In the genomic region with DNA sequence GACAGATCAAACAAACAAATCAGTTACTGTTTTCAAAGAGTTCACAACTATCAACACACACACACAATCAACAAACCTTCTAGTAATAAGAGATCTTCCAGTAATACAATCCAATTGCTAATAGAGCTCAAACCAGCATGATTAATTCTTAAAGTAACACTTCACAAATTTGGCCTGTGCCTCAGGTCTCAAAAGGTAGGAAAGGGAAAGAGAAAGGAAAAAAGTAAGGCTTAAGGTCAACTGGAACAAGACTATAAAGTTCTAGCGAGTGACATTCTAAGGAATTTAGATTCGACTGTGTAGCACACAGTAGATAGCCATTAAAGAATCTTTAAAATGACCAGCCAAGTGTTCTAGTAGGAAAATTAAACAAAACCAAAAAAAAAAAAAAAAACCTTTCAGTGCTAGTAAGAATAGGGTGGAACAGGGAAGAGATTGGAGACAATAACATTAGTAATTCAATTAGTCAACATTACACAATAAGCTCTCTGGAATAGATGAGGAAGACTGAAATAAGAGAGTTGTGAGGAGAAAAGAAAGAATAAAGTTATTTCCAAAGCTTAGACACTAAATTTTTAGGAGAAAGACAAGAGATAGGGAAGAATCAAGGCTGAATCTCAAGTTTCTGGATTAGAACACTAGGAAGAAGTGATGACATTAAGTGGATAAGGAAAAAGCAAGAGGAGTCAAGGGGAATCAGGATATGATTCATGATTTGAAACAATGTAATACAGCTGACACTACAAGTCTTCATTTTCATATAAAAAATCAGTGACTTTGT, we compare ENCODE assay signal across 15 cellular contexts.
DNase-seq lines count a peak whose midpoint lies in the region; ATAC-seq, FAIRE-seq and TF ChIP-seq lines count a peak whose summit lies in the region.
"Had no signal": no experiment of that assay in that cellular context is flagged by ENCODE, and none has a peak within 500 bp of the region (broad histone marks: within the 10 kb centered on the region; RNA-seq: fewer than 3 reads in every experiment).

No MANE protein-coding gene starts in this region.

- H3K4me3 ChIP-seq in SK-N-SH (ENCODE audit: low read depth in 2 of 2, low read length in 1 of 2) (no peak overlapping the region), cardiac fibroblast (replicated peaks in 1 of 2; ENCODE audit: low read depth in 2 of 2, low read length in 2 of 2) (no peak overlapping the region), keratinocyte (ENCODE audit: control insufficient read depth in 2 of 3, extremely low read depth in 1 of 3, insufficient read depth in 2 of 3, low read depth in 1 of 3, low read length in 3 of 3) (peak overlapping the region in 1 of 3 experiments; percentile 13), BE2C (ENCODE audit: low read depth, low read length) (no peak overlapping the region)
- H3K4me3 ChIP-seq: MG63 had no signal

- peak; percentile 5 for FAIRE-seq in keratinocyte (lab: Jason Lieb, UNC)
- FAIRE-seq: GM18507 had no signal

- H3K9me3 ChIP-seq in SK-N-SH (no peaks in the 10 kb centered on the region), keratinocyte (ENCODE audit: control insufficient read depth, low read depth, low read length) (no peaks in the 10 kb centered on the region), BE2C (no peaks in the 10 kb centered on the region)
- H3K9me3 ChIP-seq: MG63 had no signal

- no peak for TF ChIP-seq CTCF in SK-N-SH (IDR thresholded peaks at IDR 0.05)
- TF ChIP-seq CTCF in cardiac fibroblast (IDR thresholded peaks at IDR 0.05; ENCODE audit: low read depth, low read length): no peak
- no peak for TF ChIP-seq CTCF in keratinocyte (optimal IDR thresholded peaks at IDR 0.05 in 1 of 3, IDR thresholded peaks at IDR 0.05 in 1 of 3, conservative IDR thresholded peaks at IDR 0.05 in 1 of 3; ENCODE audit: extremely low read depth in 1 of 3, insufficient read depth in 2 of 3, low read length in 3 of 3)
- TF ChIP-seq CTCF in BE2C (IDR thresholded peaks at IDR 0.05; ENCODE audit: low read depth, low read length): no peak

- H3K36me3 ChIP-seq in SK-N-SH (replicated peaks in 1 of 2; ENCODE audit: control insufficient read depth in 1 of 2, insufficient read depth in 2 of 2, low read length in 1 of 2): no peaks in the 10 kb centered on the region
- H3K36me3 ChIP-seq in keratinocyte (ENCODE audit: control insufficient read depth in 2 of 2, extremely low read depth in 1 of 2, insufficient read depth in 2 of 2, low read length in 2 of 2): no peaks in the 10 kb centered on the region
- H3K36me3 ChIP-seq in BE2C: no peaks in the 10 kb centered on the region
- H3K36me3 ChIP-seq: MG63 had no signal

- ATAC-seq in SK-N-SH treated with all-trans-retinoic acid at 6 μM for 48 hours: no peak
- ATAC-seq in left lobe of liver: no peak
- no peak for ATAC-seq in HG02678 (IDR thresholded peaks at IDR 0.05; ENCODE audit: unreplicated experiment)
- ATAC-seq in GM19395 (IDR thresholded peaks at IDR 0.05; ENCODE audit: unreplicated experiment): no peak

- peaks cover 21% of the 10 kb centered on the region for H3F3A ChIP-seq in SK-N-SH (replicated peaks; ENCODE audit: insufficient read depth)

- H3K4me2 ChIP-seq in SK-N-SH (peak overlapping the region; percentile 13; the same call in 1 of the 2 replicates), keratinocyte (ENCODE audit: control insufficient read depth, extremely low read depth, insufficient read depth, low read depth, low read length) (peak overlapping the region; percentile 82)

- H3K79me2 ChIP-seq in SK-N-SH (ENCODE audit: insufficient read depth): 0 out of 2 replicates have a peak, but pooled peaks cover 4% of the 10 kb centered on the region
- no peaks in the 10 kb centered on the region for H3K79me2 ChIP-seq in keratinocyte (ENCODE audit: control insufficient read depth, insufficient read depth, low read length)

- H3K27me3 ChIP-seq in SK-N-SH (ENCODE audit: insufficient read depth) (no peaks in the 10 kb centered on the region), keratinocyte (ENCODE audit: control insufficient read depth, extremely low read depth, insufficient read depth, low read length) (no peaks in the 10 kb centered on the region), BE2C (no peaks in the 10 kb centered on the region)
- H3K27me3 ChIP-seq: MG63 had no signal

- no peaks in the 10 kb centered on the region for H3K9me1 ChIP-seq in keratinocyte (ENCODE audit: control insufficient read depth, extremely low read depth, insufficient read depth, low read length)

- DNase-seq in SK-N-SH (no peak), cardiac fibroblast (ENCODE audit: low read depth in 2 of 2) (peak; percentile 57 to 77), keratinocyte (ENCODE audit: low read depth, low spot score) (no peak), left lobe of liver (ENCODE audit: low spot score) (no peak), BE2C (no peak)
- DNase-seq: 8988T; activated naive CD4-positive, alpha-beta T cell treated with anti-CD3 and anti-CD28 coated beads for 36 hours; caudate nucleus; COR-L47; MG63; nucleus accumbens had no signal

- H3K27ac ChIP-seq in SK-N-SH (ENCODE audit: low read depth in 2 of 2, low read length in 1 of 2) (peak overlapping the region in 1 of 2 experiments; percentile 44; a peak in 2 of 4 replicates), keratinocyte (ENCODE audit: control insufficient read depth, insufficient read depth, low read length) (peak overlapping the region; percentile 81)

- dilution Hi-C loops in keratinocyte (cut with MboI; ENCODE audit: extremely low pct_ligation_motif_present, low sequenced_read_pairs): no loop called here

- TF ChIP-seq RAD21 in SK-N-SH (IDR thresholded peaks at IDR 0.05; ENCODE audit: low read length): no peak

- WGBS in SK-N-SH (ENCODE audit: low lambda C conversion rate): 87% methylated on average over 2 of the region's 2 CpGs

- H4K20me1 ChIP-seq in SK-N-SH (ENCODE audit: insufficient read depth): no peaks in the 10 kb centered on the region
- H4K20me1 ChIP-seq in keratinocyte (ENCODE audit: control insufficient read depth, extremely low read depth, insufficient read depth, low read length): no peaks in the 10 kb centered on the region

- H2AFZ ChIP-seq in SK-N-SH (ENCODE audit: low read depth) (peak overlapping the region; percentile 37; the same call in 1 of the 2 replicates), keratinocyte (ENCODE audit: control insufficient read depth, low read length) (peak overlapping the region; percentile 80)

- CTCF ChIA-PET in SK-N-SH (lab: Yijun Ruan, JAX): interaction anchor here (1.0 kb wide), 2 partner anchors 35 to 50 kb away, joined by 3 to 4 read pairs; no protein-coding TSS in a partner anchor

- no peaks in the 10 kb centered on the region; a peak in 1 of 4 replicates for H3K4me1 ChIP-seq in SK-N-SH (ENCODE audit: control insufficient read depth in 1 of 2, insufficient read depth in 2 of 2, low read depth in 1 of 2, low read length in 1 of 2)
- peaks cover 16% of the 10 kb centered on the region for H3K4me1 ChIP-seq in keratinocyte (ENCODE audit: control insufficient read depth, extremely low read depth, insufficient read depth, low read length)
- 0 out of 2 replicates have a peak, but pooled peaks cover 4% of the 10 kb centered on the region for H3K4me1 ChIP-seq in BE2C

- POLR2A ChIA-PET in SK-N-SH (lab: Yijun Ruan, JAX): no interaction called here

- H3K9me2 ChIP-seq in SK-N-SH: no peaks in the 10 kb centered on the region

- no peak overlapping the region for H3K9ac ChIP-seq in SK-N-SH
- H3K9ac ChIP-seq in keratinocyte (ENCODE audit: control insufficient read depth, extremely low read depth, insufficient read depth, low read length): peak overlapping the region; percentile 22

- TF ChIP-seq EP300 in SK-N-SH (IDR thresholded peaks at IDR 0.05; ENCODE audit: borderline replicate concordance in 1 of 2, low read depth in 1 of 2, low read length in 1 of 2): no peak

TF ChIP-seq in SK-N-SH, 30 proteins besides CTCF, POLR2A, EP300 and RAD21:
- no peak for TF ChIP-seq TEAD4 (IDR thresholded peaks at IDR 0.05; ENCODE audit: borderline replicate concordance, insufficient read depth)
- peak; percentile 35; the same call in 1 of the 2 replicates for TF ChIP-seq PBX3 (IDR thresholded peaks at IDR 0.05)

TF ChIP-seq in SK-N-SH treated with all-trans-retinoic acid at 6 μM for 48 hours, 23 proteins besides CTCF, POLR2A, EP300 and RAD21 (continues in another document):
- TF ChIP-seq ZFP3 (CRISPR knock-in tag; IDR thresholded peaks at IDR 0.05): no peak
- TF ChIP-seq ESRRG (CRISPR knock-in tag; IDR thresholded peaks at IDR 0.05): no peak
- no peak for TF ChIP-seq ISL1 (CRISPR knock-in tag; IDR thresholded peaks at IDR 0.05)
- TF ChIP-seq CREB5 (CRISPR knock-in tag; IDR thresholded peaks at IDR 0.05; ENCODE audit: low read depth): no peak
- no peak for TF ChIP-seq PPARA (CRISPR knock-in tag; IDR thresholded peaks at IDR 0.05; ENCODE audit: borderline replicate concordance)
- TF ChIP-seq BACH2 (CRISPR knock-in tag; IDR thresholded peaks at IDR 0.05; ENCODE audit: borderline replicate concordance): no peak
- TF ChIP-seq RARB (CRISPR knock-in tag; IDR thresholded peaks at IDR 0.05): no peak
- TF ChIP-seq ZNF8 (CRISPR knock-in tag; IDR thresholded peaks at IDR 0.05): no peak

Comparison
In these comparisons a context has a peak if more than half of its experiments do, and no peak if none do; other contexts are left out.
1. DNase-seq: peak in cardiac fibroblast (2 of 2); none in SK-N-SH (single experiment), keratinocyte (single experiment), left lobe of liver (single experiment) and BE2C (single experiment).